Comparison of ENCODE assay signal across 3 cellular contexts in genomic region chr19:29529646-29530548, GRCh38.
TF ChIP-seq lines count a peak whose summit lies in the region.

No MANE protein-coding gene starts in this region.

TF ChIP-seq in SK-N-SH, 30 proteins besides CTCF, POLR2A, EP300 and RAD21:
- TF ChIP-seq TCF12 (IDR thresholded peaks at IDR 0.05) (no peak), MAX (IDR thresholded peaks at IDR 0.05; ENCODE audit: low read depth) (peak; percentile 34; the same call in 1 of the 2 replicates)

TF ChIP-seq in SK-N-SH treated with all-trans-retinoic acid at 6 μM for 48 hours, 23 proteins besides CTCF, POLR2A, EP300 and RAD21:
- TF ChIP-seq POU6F1 (CRISPR knock-in tag; IDR thresholded peaks at IDR 0.05; ENCODE audit: borderline replicate concordance, low read depth) (no peak), ISL1 (CRISPR knock-in tag; IDR thresholded peaks at IDR 0.05) (no peak), TOX (CRISPR knock-in tag; IDR thresholded peaks at IDR 0.05; ENCODE audit: borderline replicate concordance) (no peak), ZFP3 (CRISPR knock-in tag; IDR thresholded peaks at IDR 0.05) (no peak)

TF ChIP-seq in H1, 55 proteins besides CTCF, POLR2A, EP300 and RAD21:
- TF ChIP-seq MAFK (IDR thresholded peaks at IDR 0.05; ENCODE audit: low read depth, low read length) (no peak), NANOG (IDR thresholded peaks at IDR 0.05; ENCODE audit: insufficient read depth, low read depth, low read length, poor library complexity, severe bottlenecking) (no peak), RBBP5 (IDR thresholded peaks at IDR 0.05; ENCODE audit: borderline replicate concordance, low read depth, low read length) (peak; percentile 77), NRF1 (IDR thresholded peaks at IDR 0.05; ENCODE audit: low read depth, low read length) (no peak), SUZ12 (IDR thresholded peaks at IDR 0.05; ENCODE audit: low read length) (peak; percentile 74), ASH2L (IDR thresholded peaks at IDR 0.05; ENCODE audit: low read length) (peak; percentile 62), SRF (IDR thresholded peaks at IDR 0.05; ENCODE audit: low read depth, low read length) (no peak), MAX (IDR thresholded peaks at IDR 0.05) (peak; percentile 99), TEAD4 (IDR thresholded peaks at IDR 0.05; ENCODE audit: low read depth, low read length) (no peak; the same call in 1 of the 2 replicates), EZH2 (IDR thresholded peaks at IDR 0.05; ENCODE audit: low read depth, low read length, severe bottlenecking) (peak; percentile 65), RNF2 (IDR thresholded peaks at IDR 0.05; ENCODE audit: borderline replicate concordance, low read depth, low read length, missing control alignments, poor library complexity, severe bottlenecking) (peak; percentile 85), POLR2AphosphoS5 (IDR thresholded peaks at IDR 0.05; ENCODE audit: low read depth, low read length) (no peak), CHD1 (IDR thresholded peaks at IDR 0.05; ENCODE audit: low read depth, low read length) (no peak), POU5F1 (IDR thresholded peaks at IDR 0.05; ENCODE audit: low read depth, low read length) (peak; percentile 37; the same call in 1 of the 2 replicates), PHF8 (conservative IDR thresholded peaks at IDR 0.05; ENCODE audit: low read depth, low read length) (no peak), KDM4A (IDR thresholded peaks at IDR 0.05; ENCODE audit: low read depth, low read length, severe bottlenecking) (peak; percentile 99), EGR1 (IDR thresholded peaks at IDR 0.05; ENCODE audit: borderline replicate concordance, low read depth, low read length) (no peak), TAF1 (IDR thresholded peaks at IDR 0.05; ENCODE audit: low read depth, low read length) (no peak), CREB1 (IDR thresholded peaks at IDR 0.05) (no peak), RFX5 (IDR thresholded peaks at IDR 0.05; ENCODE audit: borderline replicate concordance, low read depth, low read length) (no peak)
- TF ChIP-seq, protein P1, sequence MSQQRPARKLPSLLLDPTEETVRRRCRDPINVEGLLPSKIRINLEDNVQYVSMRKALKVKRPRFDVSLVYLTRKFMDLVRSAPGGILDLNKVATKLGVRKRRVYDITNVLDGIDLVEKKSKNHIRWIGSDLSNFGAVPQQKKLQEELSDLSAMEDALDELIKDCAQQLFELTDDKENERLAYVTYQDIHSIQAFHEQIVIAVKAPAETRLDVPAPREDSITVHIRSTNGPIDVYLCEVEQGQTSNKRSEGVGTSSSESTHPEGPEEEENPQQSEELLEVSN (IDR thresholded peaks at IDR 0.05): peak; percentile 96
- TF ChIP-seq, protein P2, sequence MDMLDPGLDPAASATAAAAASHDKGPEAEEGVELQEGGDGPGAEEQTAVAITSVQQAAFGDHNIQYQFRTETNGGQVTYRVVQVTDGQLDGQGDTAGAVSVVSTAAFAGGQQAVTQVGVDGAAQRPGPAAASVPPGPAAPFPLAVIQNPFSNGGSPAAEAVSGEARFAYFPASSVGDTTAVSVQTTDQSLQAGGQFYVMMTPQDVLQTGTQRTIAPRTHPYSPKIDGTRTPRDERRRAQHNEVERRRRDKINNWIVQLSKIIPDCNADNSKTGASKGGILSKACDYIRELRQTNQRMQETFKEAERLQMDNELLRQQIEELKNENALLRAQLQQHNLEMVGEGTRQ (IDR thresholded peaks at IDR 0.05; ENCODE audit: low read length): no peak
